In the genomic region with DNA sequence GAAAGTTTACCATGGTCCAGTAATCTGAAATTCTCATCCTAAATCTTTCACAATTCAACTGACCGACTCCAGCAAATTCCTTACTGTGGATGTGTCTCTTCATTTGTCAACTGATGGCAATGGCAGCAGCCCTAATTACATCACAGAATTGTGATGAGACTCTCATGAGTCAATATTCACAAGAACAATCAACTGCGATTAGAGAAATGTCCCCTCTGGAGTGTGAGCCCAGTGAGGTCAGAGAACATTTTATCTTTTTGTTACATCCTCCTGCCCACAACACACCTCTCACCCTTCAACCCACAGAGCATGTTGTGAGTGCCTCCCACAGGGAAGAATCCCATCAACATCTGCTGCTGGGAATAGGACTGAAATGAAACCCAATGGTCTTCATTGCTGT, we compare ENCODE assay signal across 16 cellular contexts.
A peak's percentile ranks its signal among the peaks of the same experiment; 100 is the strongest.
DNase-seq lines count a peak whose midpoint lies in the region; ATAC-seq and TF ChIP-seq lines count a peak whose summit lies in the region.
"Had no signal": no experiment of that assay in that cellular context is flagged by ENCODE, and none has a peak within 500 bp of the region (broad histone marks: within the 10 kb centered on the region; RNA-seq: fewer than 3 reads in every experiment).

No MANE protein-coding gene starts in this region.

- TF ChIP-seq CTCF in nephron progenitor cell (IDR thresholded peaks at IDR 0.05) (no peak), heart left ventricle (IDR thresholded peaks at IDR 0.05) (no peak)

- H3K4me1 Mint-ChIP-seq in activated CD4-positive, alpha-beta T cell treated with anti-CD3 and anti-CD28 coated beads, Interleukin-2, amount 10 ng/mL, durations not matched to agents 7 days and 5 days, result peaks cover 25% of the 10 kb centered on the region
- peaks cover 16 to 22% of the 10 kb centered on the region in 2 donors for H3K4me1 Mint-ChIP-seq in effector memory CD8-positive, alpha-beta T cell (ENCODE audit: low read depth in 2 of 2)
- peaks cover 15% of the 10 kb centered on the region for H3K4me1 Mint-ChIP-seq in nephron progenitor cell

- no peak overlapping the region for H3K4me3 ChIP-seq in heart left ventricle
- H3K4me3 ChIP-seq: HAP-1, psoas muscle had no signal

- WGBS in heart left ventricle, 4 donors, result 73 to 87% (median 82%) methylated on average over 2 of the region's 2 CpGs

- H3K4me3 Mint-ChIP-seq in activated CD4-positive, alpha-beta T cell treated with anti-CD3 and anti-CD28 coated beads, Interleukin-2, amount 10 ng/mL, durations not matched to agents 7 days and 5 days, result no peak overlapping the region
- no peak overlapping the region for H3K4me3 Mint-ChIP-seq in effector memory CD8-positive, alpha-beta T cell
- H3K4me3 Mint-ChIP-seq in nephron progenitor cell, result no peak overlapping the region

- no peaks in the 10 kb centered on the region for H3K27me3 ChIP-seq in heart left ventricle

- no peaks in the 10 kb centered on the region for H3K27me3 Mint-ChIP-seq in activated CD4-positive, alpha-beta T cell treated with anti-CD3 and anti-CD28 coated beads, Interleukin-2, amount 10 ng/mL, durations not matched to agents 7 days and 5 days
- no peaks in the 10 kb centered on the region for H3K27me3 Mint-ChIP-seq in effector memory CD8-positive, alpha-beta T cell
- no peaks in the 10 kb centered on the region for H3K27me3 Mint-ChIP-seq in nephron progenitor cell (ENCODE audit: low read depth, poor library complexity)

- peak overlapping the region; percentile 22 for H3K27ac Mint-ChIP-seq in activated CD4-positive, alpha-beta T cell treated with anti-CD3 and anti-CD28 coated beads, Interleukin-2, amount 10 ng/mL, durations not matched to agents 7 days and 5 days
- H3K27ac Mint-ChIP-seq in effector memory CD8-positive, alpha-beta T cell, result peak overlapping the region in 1 of 2 donors; percentile 7
- H3K27ac Mint-ChIP-seq in nephron progenitor cell, result peak overlapping the region; percentile 68

- CTCF ChIA-PET in activated CD4-positive, alpha-beta T cell treated with anti-CD3 and anti-CD28 coated beads, Interleukin-2, amount 10 ng/mL, durations not matched to agents 7 days and 5 days (lab: Charles Lee), result no interaction called here

- no peak for TF ChIP-seq POLR2A in heart left ventricle (IDR thresholded peaks at IDR 0.05)

- peak; percentile 19 for ATAC-seq in effector memory CD8-positive, alpha-beta T cell (replicated peaks)
- no peak for ATAC-seq in heart left ventricle
- ATAC-seq: activated CD4-positive, CD25-positive, alpha-beta regulatory T cell treated with anti-CD3 and anti-CD28 coated beads, Interleukin-2, amount 50 U/mL, for 24 hours; psoas muscle had no signal

- no peak overlapping the region for H3K27ac ChIP-seq in heart left ventricle
- H3K27ac ChIP-seq: psoas muscle had no signal

- no peak for DNase-seq in activated CD4-positive, alpha-beta T cell treated with anti-CD3 and anti-CD28 coated beads, Interleukin-2, amount 10 ng/mL, durations not matched to agents 7 days and 5 days
- no peak for DNase-seq in activated CD4-positive, alpha-beta T cell treated with anti-CD3 and anti-CD28 coated beads, Interleukin-2, amount 50 U/mL, for 4 hours
- peak; percentile 24 for DNase-seq in M059J (ENCODE audit: low read depth)
- DNase-seq in effector memory CD8-positive, alpha-beta T cell, result no peak
- no peak for DNase-seq in nephron progenitor cell
- DNase-seq in T-helper 1 cell, result no peak
- no peak for DNase-seq in epidermal melanocyte (ENCODE audit: insufficient read length, low spot score)
- no peak for DNase-seq in heart left ventricle
- DNase-seq: ACHN; aorta; glutamatergic neuron; NCI-H2171; psoas muscle; stimulated activated CD4-positive, alpha-beta T cell treated with anti-CD3 and anti-CD28 coated beads, Interleukin-1b, Interleukin-23, amount 100 ng/mL, for 48 hours had no signal

- POLR2A ChIA-PET in activated CD4-positive, alpha-beta T cell treated with anti-CD3 and anti-CD28 coated beads, Interleukin-2, amount 10 ng/mL, durations not matched to agents 7 days and 5 days (lab: Charles Lee), result no interaction called here

- peaks cover 71% of the 10 kb centered on the region for H3K36me3 Mint-ChIP-seq in activated CD4-positive, alpha-beta T cell treated with anti-CD3 and anti-CD28 coated beads, Interleukin-2, amount 10 ng/mL, durations not matched to agents 7 days and 5 days (ENCODE audit: low read depth)
- H3K36me3 Mint-ChIP-seq in effector memory CD8-positive, alpha-beta T cell (ENCODE audit: insufficient read depth), result peaks cover 31% of the 10 kb centered on the region
- no peaks in the 10 kb centered on the region for H3K36me3 Mint-ChIP-seq in nephron progenitor cell (ENCODE audit: low read depth)

- intact Hi-C loops in heart left ventricle (cut with DNase I), result no loop called here

- H3K36me3 ChIP-seq in heart left ventricle, result no peaks in the 10 kb centered on the region
- H3K36me3 ChIP-seq: HAP-1 had no signal

- peaks cover 5% of the 10 kb centered on the region for H3K9me3 Mint-ChIP-seq in activated CD4-positive, alpha-beta T cell treated with anti-CD3 and anti-CD28 coated beads, Interleukin-2, amount 10 ng/mL, durations not matched to agents 7 days and 5 days
- no peaks in the 10 kb centered on the region for H3K9me3 Mint-ChIP-seq in effector memory CD8-positive, alpha-beta T cell
- H3K9me3 Mint-ChIP-seq in nephron progenitor cell, result peaks cover 7% of the 10 kb centered on the region

- no peaks in the 10 kb centered on the region for H3K9me3 ChIP-seq in heart left ventricle
- H3K9me3 ChIP-seq: HAP-1, psoas muscle had no signal

- H3K4me1 ChIP-seq in heart left ventricle, result no peaks in the 10 kb centered on the region
- H3K4me1 ChIP-seq: HAP-1, psoas muscle had no signal
